Comparison of ENCODE assay signal across 7 cellular contexts in genomic region chr1:224106568-224107281, GRCh38. TPM values are rescaled to one million over a fixed set of nuclear protein-coding genes. Genes with fewer than 3 reads are reported as not detected.
A peak's percentile ranks its signal among the peaks of the same experiment; 100 is the strongest.
DNase-seq lines count a peak whose midpoint lies in the region; ATAC-seq and TF ChIP-seq lines count a peak whose summit lies in the region.

No MANE protein-coding gene starts in this region.

- H3K36me3 ChIP-seq in PC-3 (ENCODE audit: low read depth, low read length), result no peaks in the 10 kb centered on the region
- no peaks in the 10 kb centered on the region for H3K36me3 ChIP-seq in neural cell (ENCODE audit: insufficient read depth, low read length)

- no peak for TF ChIP-seq EP300 in neural cell (conservative IDR thresholded peaks at IDR 0.05; ENCODE audit: poor library complexity, severe bottlenecking)

- H2AFZ ChIP-seq in PC-3 (ENCODE audit: low read length), result peak overlapping the region; percentile 59
- no peak overlapping the region for H2AFZ ChIP-seq in neural cell (ENCODE audit: low read depth, low read length)

- H3F3A ChIP-seq in PC-3 (ENCODE audit: low read length, unreplicated experiment) (no peaks in the 10 kb centered on the region), neural cell (ENCODE audit: insufficient read depth, low read length, poor library complexity, severe bottlenecking) (no peaks in the 10 kb centered on the region)

- POLR2A ChIA-PET in PC-3 (lab: Charles Lee; ENCODE audit: unreplicated experiment), result interaction anchor here (0.5 kb wide), 1 partner anchor 38 kb away, joined by 4 read pairs; no protein-coding TSS in a partner anchor

- H3K4me3 ChIP-seq in PC-3 (ENCODE audit: low read length) (no peak overlapping the region), neural cell (ENCODE audit: low read length) (no peak overlapping the region)

- peaks cover 5% of the 10 kb centered on the region for H3K4me1 ChIP-seq in PC-3 (ENCODE audit: insufficient read depth, low read length)

- intact Hi-C loops in PC-3 (cut with micrococcal nuclease), result loop anchor here (2.0 to 5.0 kb wide), 2 partner anchors 20 to 54 kb away; no protein-coding TSS in a partner anchor

- peak; percentile 84 for ATAC-seq in GM19395 (IDR thresholded peaks at IDR 0.05; ENCODE audit: unreplicated experiment)
- ATAC-seq in PC-3, result peak; percentile 99

- H3K4me2 ChIP-seq in PC-3 (ENCODE audit: low read length), result peak overlapping the region; percentile 18
- H3K4me2 ChIP-seq in neural cell (ENCODE audit: low read length), result no peak overlapping the region

- CTCF ChIA-PET in PC-3 (lab: Charles Lee), result interaction anchor here (0.6 to 1.2 kb wide), 3 partner anchors 20 to 58 kb away, joined by 4 to 11 read pairs (median 5); no protein-coding TSS in a partner anchor

- H3K27me3 ChIP-seq in PC-3 (ENCODE audit: low read length) (no peaks in the 10 kb centered on the region), neural cell (ENCODE audit: insufficient read depth, low read depth, low read length) (no peaks in the 10 kb centered on the region)

- H3K9ac ChIP-seq in PC-3 (ENCODE audit: low read length) (no peak overlapping the region), neural cell (ENCODE audit: low read length) (no peak overlapping the region)

- H3K27ac ChIP-seq in PC-3 (ENCODE audit: low read length) (0 out of 2 replicates have a peak overlapping the region, but pooled peaks have one; percentile 0), neural cell (ENCODE audit: low read length) (no peak overlapping the region)

- H3K9me2 ChIP-seq in PC-3 (replicated peaks; ENCODE audit: low read length), result no peaks in the 10 kb centered on the region
- no peaks in the 10 kb centered on the region for H3K9me2 ChIP-seq in neural cell (ENCODE audit: insufficient read depth, low read length)

- DNase-seq in Daoy (ENCODE audit: low read depth) (peak; percentile 50), HT-29 (ENCODE audit: low spot score) (peak; percentile 71), PC-3 (peak; percentile 85), dermis microvascular lymphatic vessel endothelial cell (ENCODE audit: low read depth in 2 of 2) (peak; percentile 88 to 92), nucleus accumbens (lab: John Stamatoyannopoulos, UW) (no peak)

- TF ChIP-seq CTCF in PC-3 (conservative IDR thresholded peaks at IDR 0.05; ENCODE audit: low read depth, low read length) (peak; percentile 90), neural cell (IDR thresholded peaks at IDR 0.05; ENCODE audit: poor library complexity, severe bottlenecking) (peak; percentile 45)

- peak; percentile 37 for TF ChIP-seq RAD21 in neural cell (conservative IDR thresholded peaks at IDR 0.05)

- no TSS peak for BruUV-seq in PC-3 (replicated peaks; lab: Mats Ljungman, UMichigan)

- no peaks in the 10 kb centered on the region for H3K79me2 ChIP-seq in PC-3 (ENCODE audit: low read length)
- H3K79me2 ChIP-seq in neural cell (replicated peaks; ENCODE audit: insufficient read depth, low read length), result no peaks in the 10 kb centered on the region

- H3K9me3 ChIP-seq in PC-3 (ENCODE audit: low read length), result no peaks in the 10 kb centered on the region
- no peaks in the 10 kb centered on the region for H3K9me3 ChIP-seq in neural cell (ENCODE audit: low read length)

- H4K20me1 ChIP-seq in PC-3 (ENCODE audit: low read length), result no peaks in the 10 kb centered on the region
- H4K20me1 ChIP-seq in neural cell (ENCODE audit: insufficient read depth), result no peaks in the 10 kb centered on the region

TF ChIP-seq in neural cell, 6 proteins besides CTCF, POLR2A, EP300 and RAD21:
- TF ChIP-seq EZH2 (IDR thresholded peaks at IDR 0.05; ENCODE audit: borderline replicate concordance, insufficient read depth, low read length, poor library complexity, severe bottlenecking) (no peak), SMC3 (conservative IDR thresholded peaks at IDR 0.05; ENCODE audit: poor library complexity) (peak; percentile 58)

RNA-seq across cellular contexts. Expression of gene FBXO28, which starts 7.2 kb away (rescaled TPM):
- 28.5 and 32.1 TPM in 2 replicates for total RNA-seq in Daoy (2014; rRNA removed; shearing (Covaris generic))
- 30.9 and 34.6 TPM in 2 replicates for total RNA-seq in HT-29 (2014; rRNA removed; shearing (Covaris generic))
- total RNA-seq in PC-3 (2014; rRNA removed) (57.7 and 82.6 TPM in 2 replicates), dermis microvascular lymphatic vessel endothelial cell (65.7 and 92.0 TPM in 2 replicates)
- 19.2 and 20.3 TPM in 2 replicates for polyA plus RNA-seq in neural cell
- 58.9 and 62.0 TPM in 2 replicates for polyA minus RNA-seq in neural cell

Comparison
In these comparisons a context has a peak if more than half of its experiments do, and no peak if none do; other contexts are left out.
1. DNase-seq: peak in Daoy (single experiment), HT-29 (single experiment), PC-3 (single experiment) and dermis microvascular lymphatic vessel endothelial cell (2 of 2); none in nucleus accumbens (0 of 56).